Comparison of ENCODE assay signal across 17 cellular contexts in genomic region chr22:30600925-30601324, GRCh38.
DNase-seq lines count a peak whose midpoint lies in the region; ATAC-seq and TF ChIP-seq lines count a peak whose summit lies in the region.
"Had no signal": no experiment of that assay in that cellular context is flagged by ENCODE, and none has a peak within 500 bp of the region (broad histone marks: within the 10 kb centered on the region; RNA-seq: fewer than 3 reads in every experiment).

No MANE protein-coding gene starts in this region.

- H3K4me3 ChIP-seq in WERI-Rb-1 (ENCODE audit: low read depth, low read length): peak overlapping the region; percentile 15
- H3K4me3 ChIP-seq: Peyer's patch had no signal

- H3K36me3 ChIP-seq in WERI-Rb-1: no peaks in the 10 kb centered on the region
- H3K36me3 ChIP-seq: BE2C, Peyer's patch had no signal

- peak; percentile 40 for DNase-seq in NCI-H82 (lab: John Stamatoyannopoulos, UW)
- DNase-seq in NCI-H82 treated with DMSO at 0.1 percent for 48 hours (lab: John Stamatoyannopoulos, UW; ENCODE audit: unreplicated experiment): no peak
- peak; percentile 50 for DNase-seq in NCI-H1694 (lab: John Stamatoyannopoulos, UW)
- DNase-seq in WERI-Rb-1: peak; percentile 30
- peak; percentile 25 for DNase-seq in retina
- no peak for DNase-seq in stimulated activated CD4-positive, alpha-beta T cell treated with anti-CD3 and anti-CD28 coated beads, Interleukin-4, amount 100 ng/mL, for 1 hour
- DNase-seq: BE2C; Caco-2; CD4-positive, alpha-beta T cell; MV-4-11; NCI-H2029; NCI-H510A; NCI-H748 treated with DMSO at 0.1 percent for 48 hours; Peyer's patch; T-helper 1 cell had no signal

- no peak for ATAC-seq in HG03432 (IDR thresholded peaks at IDR 0.05; ENCODE audit: unreplicated experiment)
- ATAC-seq in SK-N-SH treated with all-trans-retinoic acid at 6 μM for 48 hours: no peak

- H3K9me3 ChIP-seq in WERI-Rb-1 (ENCODE audit: severe bottlenecking): no peaks in the 10 kb centered on the region
- H3K9me3 ChIP-seq: BE2C, Caco-2, Peyer's patch had no signal

- TF ChIP-seq CTCF in WERI-Rb-1 (IDR thresholded peaks at IDR 0.05; ENCODE audit: low read depth, low read length): no peak

- H3K27ac ChIP-seq in WERI-Rb-1: peak overlapping the region; percentile 62
- H3K27ac ChIP-seq: Peyer's patch had no signal

- H3K27me3 ChIP-seq in WERI-Rb-1 (ENCODE audit: insufficient read depth, low read depth, severe bottlenecking): no peaks in the 10 kb centered on the region
- H3K27me3 ChIP-seq: Peyer's patch had no signal

TF ChIP-seq in SK-N-SH treated with all-trans-retinoic acid at 6 μM for 48 hours, 23 proteins besides CTCF, POLR2A, EP300 and RAD21:
- TF ChIP-seq ARNTL (CRISPR knock-in tag; IDR thresholded peaks at IDR 0.05; ENCODE audit: borderline replicate concordance, low read depth) (no peak), ZNF565 (CRISPR knock-in tag; conservative IDR thresholded peaks at IDR 0.05; ENCODE audit: low read depth) (no peak), ZFP30 (CRISPR knock-in tag; IDR thresholded peaks at IDR 0.05) (no peak), SNAI2 (CRISPR knock-in tag; IDR thresholded peaks at IDR 0.05) (no peak), CSDC2 (CRISPR knock-in tag; IDR thresholded peaks at IDR 0.05) (no peak), BACH2 (CRISPR knock-in tag; IDR thresholded peaks at IDR 0.05; ENCODE audit: borderline replicate concordance) (no peak), ZFP3 (CRISPR knock-in tag; IDR thresholded peaks at IDR 0.05) (no peak), CREB5 (CRISPR knock-in tag; IDR thresholded peaks at IDR 0.05; ENCODE audit: low read depth) (no peak), TOX (CRISPR knock-in tag; IDR thresholded peaks at IDR 0.05; ENCODE audit: borderline replicate concordance) (no peak), ISL1 (CRISPR knock-in tag; IDR thresholded peaks at IDR 0.05) (no peak), GLIS3 (CRISPR knock-in tag; IDR thresholded peaks at IDR 0.05) (no peak)
- TF ChIP-seq, protein P1, sequence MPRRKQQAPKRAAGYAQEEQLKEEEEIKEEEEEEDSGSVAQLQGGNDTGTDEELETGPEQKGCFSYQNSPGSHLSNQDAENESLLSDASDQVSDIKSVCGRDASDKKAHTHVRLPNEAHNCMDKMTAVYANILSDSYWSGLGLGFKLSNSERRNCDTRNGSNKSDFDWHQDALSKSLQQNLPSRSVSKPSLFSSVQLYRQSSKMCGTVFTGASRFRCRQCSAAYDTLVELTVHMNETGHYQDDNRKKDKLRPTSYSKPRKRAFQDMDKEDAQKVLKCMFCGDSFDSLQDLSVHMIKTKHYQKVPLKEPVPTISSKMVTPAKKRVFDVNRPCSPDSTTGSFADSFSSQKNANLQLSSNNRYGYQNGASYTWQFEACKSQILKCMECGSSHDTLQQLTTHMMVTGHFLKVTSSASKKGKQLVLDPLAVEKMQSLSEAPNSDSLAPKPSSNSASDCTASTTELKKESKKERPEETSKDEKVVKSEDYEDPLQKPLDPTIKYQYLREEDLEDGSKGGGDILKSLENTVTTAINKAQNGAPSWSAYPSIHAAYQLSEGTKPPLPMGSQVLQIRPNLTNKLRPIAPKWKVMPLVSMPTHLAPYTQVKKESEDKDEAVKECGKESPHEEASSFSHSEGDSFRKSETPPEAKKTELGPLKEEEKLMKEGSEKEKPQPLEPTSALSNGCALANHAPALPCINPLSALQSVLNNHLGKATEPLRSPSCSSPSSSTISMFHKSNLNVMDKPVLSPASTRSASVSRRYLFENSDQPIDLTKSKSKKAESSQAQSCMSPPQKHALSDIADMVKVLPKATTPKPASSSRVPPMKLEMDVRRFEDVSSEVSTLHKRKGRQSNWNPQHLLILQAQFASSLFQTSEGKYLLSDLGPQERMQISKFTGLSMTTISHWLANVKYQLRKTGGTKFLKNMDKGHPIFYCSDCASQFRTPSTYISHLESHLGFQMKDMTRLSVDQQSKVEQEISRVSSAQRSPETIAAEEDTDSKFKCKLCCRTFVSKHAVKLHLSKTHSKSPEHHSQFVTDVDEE (CRISPR knock-in tag; IDR thresholded peaks at IDR 0.05): no peak
- TF ChIP-seq, protein P2, sequence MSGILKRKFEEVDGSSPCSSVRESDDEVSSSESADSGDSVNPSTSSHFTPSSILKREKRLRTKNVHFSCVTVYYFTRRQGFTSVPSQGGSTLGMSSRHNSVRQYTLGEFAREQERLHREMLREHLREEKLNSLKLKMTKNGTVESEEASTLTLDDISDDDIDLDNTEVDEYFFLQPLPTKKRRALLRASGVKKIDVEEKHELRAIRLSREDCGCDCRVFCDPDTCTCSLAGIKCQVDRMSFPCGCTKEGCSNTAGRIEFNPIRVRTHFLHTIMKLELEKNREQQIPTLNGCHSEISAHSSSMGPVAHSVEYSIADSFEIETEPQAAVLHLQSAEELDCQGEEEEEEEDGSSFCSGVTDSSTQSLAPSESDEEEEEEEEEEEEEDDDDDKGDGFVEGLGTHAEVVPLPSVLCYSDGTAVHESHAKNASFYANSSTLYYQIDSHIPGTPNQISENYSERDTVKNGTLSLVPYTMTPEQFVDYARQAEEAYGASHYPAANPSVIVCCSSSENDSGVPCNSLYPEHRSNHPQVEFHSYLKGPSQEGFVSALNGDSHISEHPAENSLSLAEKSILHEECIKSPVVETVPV (CRISPR knock-in tag; IDR thresholded peaks at IDR 0.05): no peak

Comparison
In these comparisons a context has a peak if more than half of its experiments do, and no peak if none do; other contexts are left out.
1. DNase-seq: peak in NCI-H82 (single experiment), NCI-H1694 (single experiment), WERI-Rb-1 (single experiment) and retina (single experiment); none in NCI-H82 treated with DMSO at 0.1 percent for 48 hours (single experiment) and stimulated activated CD4-positive, alpha-beta T cell treated with anti-CD3 and anti-CD28 coated beads, Interleukin-4, amount 100 ng/mL, for 1 hour (single experiment).